Comparison of ENCODE assay signal across 19 cellular contexts in the genomic region with DNA sequence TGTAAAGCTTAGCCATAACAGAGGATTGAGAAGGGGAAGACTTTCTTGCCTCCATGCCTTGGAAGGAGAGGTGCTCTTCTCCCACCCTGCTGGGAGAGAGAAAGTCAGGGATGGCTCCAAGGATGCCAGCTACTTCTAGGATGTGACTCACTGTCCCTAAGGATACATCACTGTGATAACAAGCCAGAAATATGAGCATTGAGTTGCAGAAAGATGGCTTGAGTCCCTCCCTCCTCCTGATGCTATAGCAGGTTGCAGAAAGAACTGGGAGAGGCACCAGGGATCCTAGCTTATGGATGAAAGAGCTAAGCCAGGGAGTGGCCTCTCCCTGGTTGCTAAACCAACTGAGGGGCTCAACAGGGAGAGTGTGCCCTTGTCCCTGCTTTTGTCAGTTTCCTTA. TPM values are rescaled to one million over a fixed set of nuclear protein-coding genes. Genes with fewer than 3 reads are reported as not detected.
DNase-seq lines count a peak whose midpoint lies in the region; ATAC-seq and TF ChIP-seq lines count a peak whose summit lies in the region.
"Had no signal": no experiment of that assay in that cellular context is flagged by ENCODE, and none has a peak within 500 bp of the region (broad histone marks: within the 10 kb centered on the region; RNA-seq: fewer than 3 reads in every experiment).

No MANE protein-coding gene starts in this region.

- dilution Hi-C loops in IMR-90 (cut with HindIII; ENCODE audit: low sequenced_read_pairs, unreplicated experiment): no loop called here

- H3K27me3 ChIP-seq in IMR-90 (ENCODE audit: control insufficient read depth, insufficient read depth, low read length) (no peaks in the 10 kb centered on the region), brain microvascular endothelial cell (replicated peaks) (no peaks in the 10 kb centered on the region), mesenchymal stem cell (ENCODE audit: control insufficient read depth in 1 of 2, insufficient read depth in 1 of 2, low read length in 2 of 2) (peaks cover 0 to 6% of the 10 kb centered on the region in 2 experiments)

- POLR2A ChIA-PET in IMR-90 (lab: Charles Lee; ENCODE audit: unreplicated experiment): no interaction called here

- H3K9me1 ChIP-seq in IMR-90 (ENCODE audit: insufficient read depth, low read length): peaks cover 22% of the 10 kb centered on the region

- no peak overlapping the region for H3K56ac ChIP-seq in IMR-90 (ENCODE audit: extremely low read depth, insufficient read depth, low read length)

- no peak for TF ChIP-seq CTCF in IMR-90 (conservative IDR thresholded peaks at IDR 0.05; ENCODE audit: low read depth, low read length)
- TF ChIP-seq CTCF in brain microvascular endothelial cell (IDR thresholded peaks at IDR 0.05; ENCODE audit: low read depth, low read length, missing control alignments): no peak

- TF ChIP-seq POLR2A in IMR-90 (IDR thresholded peaks at IDR 0.05; ENCODE audit: low read depth, low read length): no peak

- peaks cover 19% of the 10 kb centered on the region for H3K4me1 ChIP-seq in IMR-90 (ENCODE audit: control insufficient read depth, insufficient read depth, low read length)
- peaks cover 3% of the 10 kb centered on the region for H3K4me1 ChIP-seq in mesenchymal stem cell (ENCODE audit: control insufficient read depth, insufficient read depth, low read depth, low read length)

- H2BK120ac ChIP-seq in IMR-90 (ENCODE audit: low read depth, low read length) (peak overlapping the region; percentile 39; the same call in 1 of the 2 replicates), mesenchymal stem cell (ENCODE audit: low read depth, low read length) (no peak overlapping the region)

- no peak overlapping the region for H4K5ac ChIP-seq in IMR-90 (ENCODE audit: low read depth, low read length)

- H2BK5ac ChIP-seq in IMR-90 (ENCODE audit: low read depth, low read length, poor library complexity, severe bottlenecking) (no peak overlapping the region), mesenchymal stem cell (ENCODE audit: low read depth, low read length, poor library complexity, severe bottlenecking) (no peak overlapping the region)

- no peak overlapping the region for H2AK9ac ChIP-seq in IMR-90 (replicated peaks; ENCODE audit: low read depth, low read length, poor library complexity)

- TF ChIP-seq RAD21 in IMR-90 (IDR thresholded peaks at IDR 0.05; ENCODE audit: low read length): no peak

- H3K14ac ChIP-seq in IMR-90 (replicated peaks; ENCODE audit: low read depth, low read length): peak overlapping the region; percentile 8
- H3K14ac ChIP-seq in mesenchymal stem cell (ENCODE audit: low read length in 2 of 2): no peak overlapping the region

- peak overlapping the region; percentile 14 for H3K4ac ChIP-seq in IMR-90 (ENCODE audit: low read depth, low read length)
- no peak overlapping the region for H3K4ac ChIP-seq in mesenchymal stem cell (ENCODE audit: low read depth in 1 of 2, low read length in 2 of 2)

- H3K79me1 ChIP-seq in IMR-90 (ENCODE audit: low read depth in 1 of 2, low read length in 2 of 2) (no peaks in the 10 kb centered on the region), mesenchymal stem cell (replicated peaks; ENCODE audit: low read length, poor library complexity, severe bottlenecking) (no peaks in the 10 kb centered on the region)

- in situ Hi-C loops in IMR-90 (cut with MboI; ENCODE audit: low sequenced_read_pairs): no loop called here
- in situ Hi-C loops in brain microvascular endothelial cell (cut with HindIII; ENCODE audit: low pct_ligation_motif_present, low sequenced_read_pairs): no loop called here

- H3K4me3 ChIP-seq in IMR-90 (ENCODE audit: insufficient read depth, low read depth, low read length): no peak overlapping the region
- H3K4me3 ChIP-seq in brain microvascular endothelial cell (ENCODE audit: low read depth, low read length): no peak overlapping the region
- H3K4me3 ChIP-seq in mesenchymal stem cell (ENCODE audit: insufficient read depth in 1 of 2, low read depth in 1 of 2, low read length in 2 of 2): peak overlapping the region in 1 of 2 experiments; percentile 14

- H2BK15ac ChIP-seq in IMR-90 (ENCODE audit: low read depth, low read length): peak overlapping the region; percentile 16; the same call in 2 of the 3 replicates
- no peak overlapping the region for H2BK15ac ChIP-seq in mesenchymal stem cell (ENCODE audit: low read depth, poor library complexity, severe bottlenecking)

- H3K4me2 ChIP-seq in IMR-90 (ENCODE audit: low read depth, low read length): no peak overlapping the region
- H3K4me2 ChIP-seq in mesenchymal stem cell (ENCODE audit: low read length, poor library complexity, severe bottlenecking): no peak overlapping the region

- intact Hi-C loops in IMR-90 (cut with micrococcal nuclease): no loop called here

- H2AK5ac ChIP-seq in IMR-90 (ENCODE audit: low read depth, low read length) (peak overlapping the region; percentile 63), mesenchymal stem cell (ENCODE audit: low read length, severe bottlenecking) (peak overlapping the region; percentile 62)

- H3K36me3 ChIP-seq in IMR-90 (ENCODE audit: control insufficient read depth, insufficient read depth, low read length): no peaks in the 10 kb centered on the region
- H3K36me3 ChIP-seq in brain microvascular endothelial cell (replicated peaks): no peaks in the 10 kb centered on the region
- H3K36me3 ChIP-seq in mesenchymal stem cell (ENCODE audit: control insufficient read depth in 1 of 2, insufficient read depth in 2 of 2, low read depth in 1 of 2, low read length in 2 of 2): no peaks in the 10 kb centered on the region

- peak overlapping the region; percentile 7 for H2BK20ac ChIP-seq in IMR-90 (ENCODE audit: low read depth, low read length)

- CTCF ChIA-PET in IMR-90 (lab: Yijun Ruan, JAX): interaction anchor here (1.2 kb wide), 1 partner anchor 11 kb away, joined by 3 read pairs; no protein-coding TSS in a partner anchor

- H3K18ac ChIP-seq in IMR-90 (ENCODE audit: low read depth, low read length) (no peak overlapping the region; the same call in 1 of the 2 replicates), mesenchymal stem cell (ENCODE audit: low read depth in 1 of 2, low read length in 2 of 2) (no peak overlapping the region)

- no peak overlapping the region for H3K27ac ChIP-seq in IMR-90 (ENCODE audit: insufficient read depth, low read length)
- no peak overlapping the region for H3K27ac ChIP-seq in brain microvascular endothelial cell
- H3K27ac ChIP-seq in mesenchymal stem cell (ENCODE audit: low read length, poor library complexity, severe bottlenecking): no peak overlapping the region

- H4K91ac ChIP-seq in IMR-90 (ENCODE audit: insufficient read depth, low read depth, low read length) (no peak overlapping the region), mesenchymal stem cell (ENCODE audit: low read length) (no peak overlapping the region)

- H4K8ac ChIP-seq in IMR-90 (ENCODE audit: low read depth in 2 of 2, low read length in 2 of 2): peak overlapping the region in 1 of 2 experiments; percentile 6; a peak in 1 of 4 replicates
- H4K8ac ChIP-seq in mesenchymal stem cell (ENCODE audit: low read length): no peak overlapping the region

- DNase-seq in EH (ENCODE audit: low read depth) (peak; percentile 73), IMR-90 (peak; percentile 49), brain microvascular endothelial cell (peak; percentile 43), mesenchymal stem cell (no peak), DMS 273 treated with DMSO at 0.1 percent for 48 hours (lab: John Stamatoyannopoulos, UW) (no peak)
- DNase-seq: COR-L47, DMS53, GDM1, HCEC 1CT, KBM-7, MM.1S, NCI-H2029, NCI-H2171 treated with DMSO at 0.1 percent for 48 hours, RPMI8226, SW 1271 had no signal

- H3K9ac ChIP-seq in IMR-90 (ENCODE audit: low read depth, low read length) (no peak overlapping the region), mesenchymal stem cell (ENCODE audit: low read length) (no peak overlapping the region)

- ATAC-seq in IMR-90 (ENCODE audit: low read depth) (0 out of 2 replicates have a peak, but pooled peaks have one; percentile 9), GM21528 (IDR thresholded peaks at IDR 0.05; ENCODE audit: low FRiP score, unreplicated experiment) (no peak), HG02571 (IDR thresholded peaks at IDR 0.05; ENCODE audit: unreplicated experiment) (no peak), GM21447 (IDR thresholded peaks at IDR 0.05; ENCODE audit: unreplicated experiment) (no peak)

- no TSS peak for BruUV-seq in IMR-90 (replicated peaks; lab: Mats Ljungman, UMichigan)

- H3K23ac ChIP-seq in IMR-90 (ENCODE audit: low read depth, low read length) (no peak overlapping the region), mesenchymal stem cell (ENCODE audit: low read length in 2 of 2) (no peak overlapping the region)

- H3K9me3 ChIP-seq in IMR-90 (ENCODE audit: control insufficient read depth, insufficient read depth, low read length) (no peaks in the 10 kb centered on the region), mesenchymal stem cell (ENCODE audit: control insufficient read depth, low read length) (no peaks in the 10 kb centered on the region)

- H2AFZ ChIP-seq in IMR-90 (replicated peaks; ENCODE audit: low read length, poor library complexity) (no peak overlapping the region), mesenchymal stem cell (ENCODE audit: low read depth, low read length) (no peak overlapping the region)

- H4K20me1 ChIP-seq in IMR-90 (ENCODE audit: insufficient read depth, low read length): no peaks in the 10 kb centered on the region

- H2BK12ac ChIP-seq in mesenchymal stem cell (ENCODE audit: low read length in 2 of 2): peak overlapping the region in 1 of 2 experiments; percentile 41

TF ChIP-seq in IMR-90, 13 proteins besides CTCF, POLR2A, EP300 and RAD21:
- TF ChIP-seq, protein P1, sequence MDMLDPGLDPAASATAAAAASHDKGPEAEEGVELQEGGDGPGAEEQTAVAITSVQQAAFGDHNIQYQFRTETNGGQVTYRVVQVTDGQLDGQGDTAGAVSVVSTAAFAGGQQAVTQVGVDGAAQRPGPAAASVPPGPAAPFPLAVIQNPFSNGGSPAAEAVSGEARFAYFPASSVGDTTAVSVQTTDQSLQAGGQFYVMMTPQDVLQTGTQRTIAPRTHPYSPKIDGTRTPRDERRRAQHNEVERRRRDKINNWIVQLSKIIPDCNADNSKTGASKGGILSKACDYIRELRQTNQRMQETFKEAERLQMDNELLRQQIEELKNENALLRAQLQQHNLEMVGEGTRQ (IDR thresholded peaks at IDR 0.05; ENCODE audit: low read depth, low read length): no peak
- TF ChIP-seq RFX5 (IDR thresholded peaks at IDR 0.05; ENCODE audit: low read depth, low read length): no peak
TF ChIP-seq in IMR-90: peak in this region for 0.

RNA-seq across cellular contexts. Expression of gene FJX1, which starts 27.8 kb away (rescaled TPM):
- total RNA-seq in IMR-90 (2012; rRNA removed): 8.1 and 8.4 TPM in 2 replicates
- polyA plus RNA-seq in IMR-90 (2012; rRNA removed): 11.2 and 14.2 TPM in 2 replicates
- 16.5 and 30.3 TPM in 2 replicates for polyA plus RNA-seq in IMR-90 (2012; cell fraction: cytosol; rRNA removed)
- polyA plus RNA-seq in IMR-90 (2012; cell fraction: nucleus; rRNA removed; ENCODE audit: low replicate concordance): 12.9 and 26.1 TPM in 2 replicates
- 6.1 TPM for polyA plus RNA-seq in mesenchymal stem cell (2013, experiment 1 of 2)
- polyA plus RNA-seq in mesenchymal stem cell (2013, experiment 2 of 2): 6.3 TPM
- polyA plus RNA-seq: CD14-positive monocyte had no signal

Comparison
In these comparisons a context has a peak if more than half of its experiments do, and no peak if none do; other contexts are left out.
1. DNase-seq: peak in EH (single experiment), IMR-90 (single experiment) and brain microvascular endothelial cell (single experiment); none in mesenchymal stem cell (single experiment) and DMS 273 treated with DMSO at 0.1 percent for 48 hours (single experiment).